ENCODE assay signal across 11 cellular contexts in the genomic region with DNA sequence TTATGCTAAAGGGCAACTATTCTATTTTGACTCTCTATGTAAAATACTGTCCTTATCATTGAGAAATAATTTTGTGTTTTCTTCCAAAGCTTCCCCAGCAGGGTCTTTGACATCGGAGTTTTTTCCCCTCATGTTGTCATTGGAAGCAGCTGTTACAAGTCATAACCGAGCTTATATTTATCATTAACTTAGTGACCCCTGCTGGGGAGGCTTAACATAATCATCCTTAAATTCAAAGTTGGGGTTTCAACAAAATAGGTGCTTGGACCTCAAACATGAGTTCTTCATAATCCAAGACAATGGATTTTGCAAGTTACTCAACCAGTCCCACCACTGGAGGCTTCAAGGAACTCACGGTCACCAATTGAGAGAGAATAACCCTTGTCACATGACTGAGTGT.
DNase-seq lines count a peak whose midpoint lies in the region; ATAC-seq, FAIRE-seq and TF ChIP-seq lines count a peak whose summit lies in the region.
"Had no signal": no experiment of that assay in that cellular context is flagged by ENCODE, and none has a peak within 500 bp of the region (broad histone marks: within the 10 kb centered on the region; RNA-seq: fewer than 3 reads in every experiment).

No MANE protein-coding gene starts in this region.

- DNase-seq in NCI-H1105 treated with DMSO at 0.1 percent for 48 hours (lab: John Stamatoyannopoulos, UW) (peak; percentile 52), GM12878 (ENCODE audit: low read depth, low spot score) (no peak), pancreas (peak in 1 of 6 donors; percentile 10), immature natural killer cell (no peak), AG08395 (ENCODE audit: low spot score) (no peak)
- DNase-seq: ovary; SIG-M5; stimulated activated naive CD4-positive, alpha-beta T cell treated with Interleukin-2 at 50 U/mL for 16 hours had no signal

- peaks cover 2 to 5% (median 4%) of the 10 kb centered on the region in 3 donors for H3K27me3 Mint-ChIP-seq in immature natural killer cell (ENCODE audit: low read depth in 3 of 3)

- H3K9me3 ChIP-seq in GM12878 (replicated peaks; ENCODE audit: control insufficient read depth, insufficient read depth, low read length): no peaks in the 10 kb centered on the region
- H3K9me3 ChIP-seq in pancreas: no peaks in the 10 kb centered on the region
- H3K9me3 ChIP-seq: ovary had no signal

- RAD21 ChIA-PET in GM12878 (lab: Charles Lee; ENCODE audit: unreplicated experiment): interaction anchor here (0.6 to 1.5 kb wide), 6 partner anchors 382 to 1316 kb away, joined by 3 to 15 read pairs (median 3); no protein-coding TSS in a partner anchor

- peak; percentile 44 for TF ChIP-seq RAD21 in GM12878 (IDR thresholded peaks at IDR 0.05; ENCODE audit: insufficient read depth, low read depth, low read length)

- TF ChIP-seq EP300 in GM12878 (IDR thresholded peaks at IDR 0.05; ENCODE audit: borderline replicate concordance in 1 of 2, control insufficient read depth in 1 of 2, low read depth in 2 of 2, low read length in 2 of 2): no peak

- WGBS in GM12878 (ENCODE audit: insufficient coverage, insufficient replicate concordance, low lambda C conversion rate, missing lambda C conversion rate): 13% methylated on average over 3 of the region's 3 CpGs
- WGBS in pancreas, 2 donors: 1 to 5% methylated on average over 3 of the region's 3 CpGs

- H3K9ac ChIP-seq in GM12878 (ENCODE audit: control insufficient read depth, insufficient read depth, low read length): no peak overlapping the region

- no peaks in the 10 kb centered on the region for H3K79me2 ChIP-seq in GM12878 (ENCODE audit: control insufficient read depth, insufficient read depth, low read length)

- FAIRE-seq in GM12878 (lab: Jason Lieb, UNC) (no peak), pancreas (lab: Jason Lieb, UNC) (no peak)

- BruUV-seq in GM12878 (replicated peaks; lab: Mats Ljungman, UMichigan): no TSS peak

- H3K36me3 Mint-ChIP-seq in immature natural killer cell: no peaks in the 10 kb centered on the region

- in situ Hi-C loops in GM12878 (cut with MboI): no loop called here

- H3K4me3 ChIP-seq in GM12878 (no peak overlapping the region), pancreas (no peak overlapping the region)
- H3K4me3 ChIP-seq: ovary had no signal

- intact Hi-C loops in GM12878 (cut with micrococcal nuclease; ENCODE audit: unreplicated experiment) (loop anchor here (1.0 to 2.0 kb wide), 2 partner anchors 328 to 1002 kb away; no protein-coding TSS in a partner anchor), pancreas (cut with DNase I) (no loop called here)

- no peak for TF ChIP-seq POLR2A in GM12878 (IDR thresholded peaks at IDR 0.05; ENCODE audit: low read depth, low read length)

- no peak overlapping the region for H3K4me2 ChIP-seq in GM12878 (ENCODE audit: control insufficient read depth, insufficient read depth)

- peaks cover 3 to 10% (median 6%) of the 10 kb centered on the region in 6 donors for H3K9me3 Mint-ChIP-seq in immature natural killer cell

- TF ChIP-seq CTCF in GM12872 (IDR thresholded peaks at IDR 0.05; ENCODE audit: insufficient read depth, low read depth, low read length) (peak; percentile 12; the same call in 1 of the 3 replicates), GM12878 (IDR thresholded peaks at IDR 0.05 in 2 of 3, conservative IDR thresholded peaks at IDR 0.05 in 1 of 3; ENCODE audit: control insufficient read depth in 2 of 3, extremely low read depth in 1 of 3, insufficient read depth in 1 of 3, low read depth in 3 of 3, low read length in 3 of 3) (peak; percentile 9 to 30 (median 17); a peak in 2 of 6 replicates), pancreas (IDR thresholded peaks at IDR 0.05) (peak in 3 of 4 donors; percentile 5 to 25 (median 21))

- no peak overlapping the region for H2AFZ ChIP-seq in GM12878 (ENCODE audit: control insufficient read depth, low read depth, low read length)

- ATAC-seq in GM12878 (no peak; the same call in 2 of the 3 replicates), pancreas (peak in 3 of 4 donors; percentile 72 to 78 (median 75)), HG02763 (IDR thresholded peaks at IDR 0.05; ENCODE audit: unreplicated experiment) (no peak), HG03460 (IDR thresholded peaks at IDR 0.05; ENCODE audit: unreplicated experiment) (no peak)

- SMC1A ChIA-PET in GM12878 (lab: Charles Lee; ENCODE audit: uncharacterized antibody, unreplicated experiment): interaction anchor here (0.6 to 1.5 kb wide), 7 partner anchors 16 to 1050 kb away, joined by 3 to 13 read pairs (median 4); no protein-coding TSS in a partner anchor

- H3K36me3 ChIP-seq in GM12878 (ENCODE audit: control insufficient read depth in 2 of 2, insufficient read depth in 2 of 2, low read length in 1 of 2) (no peaks in the 10 kb centered on the region), pancreas (no peaks in the 10 kb centered on the region)
- H3K36me3 ChIP-seq: ovary had no signal

- H3K4me1 ChIP-seq in GM12878 (ENCODE audit: control insufficient read depth, insufficient read depth, low read length): no peaks in the 10 kb centered on the region
- no peaks in the 10 kb centered on the region for H3K4me1 ChIP-seq in pancreas

- CTCF ChIA-PET in GM12878 (lab: Yijun Ruan, JAX): interaction anchor here (0.7 to 1.5 kb wide), 6 partner anchors 8 to 1050 kb away, joined by 3 to 18 read pairs (median 4); no protein-coding TSS in a partner anchor

- no peaks in the 10 kb centered on the region for H4K20me1 ChIP-seq in GM12878 (ENCODE audit: control insufficient read depth, insufficient read depth)

- no peaks in the 10 kb centered on the region for H3K4me1 Mint-ChIP-seq in immature natural killer cell

- H3K27me3 ChIP-seq in GM12878 (replicated peaks in 1 of 2; ENCODE audit: control insufficient read depth in 2 of 2, insufficient read depth in 2 of 2, low read length in 1 of 2): no peaks in the 10 kb centered on the region; a peak in 1 of 4 replicates
- no peaks in the 10 kb centered on the region for H3K27me3 ChIP-seq in pancreas
- H3K27me3 ChIP-seq: ovary had no signal

- POLR2A ChIA-PET in GM12878 (lab: Charles Lee): no interaction called here

- no peak overlapping the region for H3K27ac Mint-ChIP-seq in immature natural killer cell

- H3K27ac ChIP-seq in GM12878 (ENCODE audit: control insufficient read depth, insufficient read depth) (no peak overlapping the region), pancreas (no peak overlapping the region)
- H3K27ac ChIP-seq: ovary had no signal

- H3K4me3 Mint-ChIP-seq in immature natural killer cell: no peak overlapping the region

TF ChIP-seq in GM12878, 131 proteins besides CTCF, POLR2A, EP300 and RAD21:
- TF ChIP-seq CBX5 (IDR thresholded peaks at IDR 0.05; ENCODE audit: low read depth) (no peak), WRNIP1 (IDR thresholded peaks at IDR 0.05; ENCODE audit: borderline replicate concordance, low read depth, low read length) (no peak), SMC3 (IDR thresholded peaks at IDR 0.05; ENCODE audit: borderline replicate concordance, low read length) (peak; percentile 33; the same call in 1 of the 2 replicates)

Comparison
In these comparisons a context has a peak if more than half of its experiments do, and no peak if none do; other contexts are left out.
1. ATAC-seq: peak in pancreas (3 of 4); none in GM12878 (single experiment), HG02763 (single experiment) and HG03460 (single experiment).
2. Peak in every context shown above with its lines, with median percentiles within 50 percentile points of each other: CTCF ChIP-seq.